Comparison of ENCODE assay signal across 21 cellular contexts in genomic region chr1:81820761-81821160, GRCh38.
"Had no signal": no experiment of that assay in that cellular context is flagged by ENCODE, and none has a peak within 500 bp of the region (broad histone marks: within the 10 kb centered on the region; RNA-seq: fewer than 3 reads in every experiment).

No MANE protein-coding gene starts in this region.

- H3K36me3 ChIP-seq: heart left ventricle, neutrophil, spleen, tibial nerve had no signal

- ATAC-seq: heart left ventricle; left colon; left ventricle myocardium superior; sciatic nerve; stimulated activated naive B cell treated with anti-CD40 and anti-IgM and Interleukin-4, amounts not matched to agents 10 μg/mL and 1 μg/mL and 100 μg/mL, for 72 hours; stimulated activated naive CD8-positive, alpha-beta T cell treated with anti-CD3 and anti-CD28 coated beads, Interleukin-15, amount 100 ng/mL, for 72 hours had no signal

- FAIRE-seq: frontal cortex had no signal

- H3K27ac ChIP-seq: coronary artery, heart left ventricle, neutrophil, spleen, testis, tibial nerve had no signal

- H3K27me3 ChIP-seq: heart left ventricle, neutrophil, spleen, testis, tibial nerve had no signal

- H3K4me1 ChIP-seq: testis had no signal

- DNase-seq: effector CD8-positive, alpha-beta T cell; heart left ventricle; hippocampal formation; left colon; left ventricle myocardium superior; mesenchymal stem cell; naive B cell; posterior cingulate gyrus; spleen; stimulated activated CD4-positive, alpha-beta T cell treated with anti-CD3 and anti-CD28 coated beads, Interleukin-15, amount 100 ng/mL, for 24 hours; stimulated activated CD4-positive, alpha-beta T cell treated with anti-CD3 and anti-CD28 coated beads, Interleukin-1b, Interleukin-23, amount 100 ng/mL, for 48 hours; stimulated activated CD4-positive, alpha-beta T cell treated with anti-CD3 and anti-CD28 coated beads, Interleukin-4, amount 100 ng/mL, for 24 hours; stimulated activated naive B cell treated with anti-CD40 and anti-IgM and Interleukin-4, amounts not matched to agents 10 μg/mL and 1 μg/mL and 100 μg/mL, for 72 hours; stimulated activated naive CD8-positive, alpha-beta T cell treated with anti-CD3 and anti-CD28 coated beads, Interleukin-15, amount 100 ng/mL, for 72 hours; testis had no signal

- H3K4me3 ChIP-seq: coronary artery, heart left ventricle, lung, spleen, testis, tibial nerve had no signal

- H3K9me3 ChIP-seq: heart left ventricle, neutrophil, spleen, testis, tibial nerve had no signal
